Comparison of ENCODE assay signal across 28 cellular contexts in the genomic region with DNA sequence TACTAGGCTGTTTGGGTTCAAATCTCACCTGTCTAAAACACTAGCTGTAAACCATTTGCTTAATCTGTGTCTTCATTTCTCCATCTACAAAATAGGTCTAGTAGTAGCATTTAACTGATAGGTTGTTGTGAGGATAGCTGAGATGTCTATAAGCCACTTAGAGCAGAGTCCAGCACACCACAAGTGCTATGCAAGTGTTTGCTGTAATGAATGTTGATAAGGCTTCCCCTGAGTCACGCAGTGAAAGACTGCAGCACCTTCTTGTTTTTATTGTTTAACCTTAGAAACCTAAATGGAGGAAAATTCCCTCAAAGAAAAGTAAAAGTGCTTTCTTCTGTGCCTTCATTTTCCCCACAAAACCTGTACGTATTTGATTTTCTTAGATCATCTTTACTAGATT. TPM values are rescaled to one million over a fixed set of nuclear protein-coding genes. Genes with fewer than 3 reads are reported as not detected.
"Had no signal": no experiment of that assay in that cellular context is flagged by ENCODE, and none has a peak within 500 bp of the region (broad histone marks: within the 10 kb centered on the region; RNA-seq: fewer than 3 reads in every experiment).

No MANE protein-coding gene starts in this region.

- H3K4me1 ChIP-seq: colonic mucosa, esophagus muscularis mucosa, gastrocnemius medialis, lower lobe of right lung, right lobe of liver, upper lobe of left lung had no signal

- H3K4me2 ChIP-seq: smooth muscle cell had no signal

- H3K9me3 ChIP-seq: colonic mucosa, esophagus muscularis mucosa, gastrocnemius medialis, lower lobe of right lung, right lobe of liver, thoracic aorta, upper lobe of left lung had no signal

- DNase-seq: activated CD4-positive, alpha-beta memory T cell treated with anti-CD3 and anti-CD28 coated beads, Interleukin-2, amount 10 ng/mL, durations not matched to agents 7 days and 5 days; activated CD4-positive, alpha-beta T cell treated with anti-CD3 and anti-CD28 coated beads, Interleukin-2, amount 10 ng/mL, durations not matched to agents 24 days and 14 days; activated CD4-positive, CD25-positive, alpha-beta regulatory T cell; activated CD8-positive, alpha-beta memory T cell treated with anti-CD3 and anti-CD28 coated beads, Interleukin-2, amount 10 ng/mL, durations not matched to agents 7 days and 5 days; activated gamma-delta T cell; activated naive CD4-positive, alpha-beta T cell treated with anti-CD3 and anti-CD28 coated beads, Interleukin-2, amount 50 U/mL, for 16 hours; activated naive CD8-positive, alpha-beta T cell treated with anti-CD3 and anti-CD28 coated beads, Interleukin-2, amount 50 U/mL, for 24 hours; activated T-cell treated with anti-CD3 and anti-CD28 coated beads for 4 hours; anterior cingulate cortex; colonic mucosa; gastrocnemius medialis; hypothalamus; islet precursor cell; left cardiac atrium; lower lobe of right lung; naive thymus-derived CD4-positive, alpha-beta T cell; occipital lobe; posterior cingulate gyrus; right lobe of liver; stimulated activated CD4-positive, alpha-beta T cell treated with anti-CD3 and anti-CD28 coated beads, Interleukin-15, amount 100 ng/mL, for 24 hours; stimulated activated naive B cell treated with anti-CD40 and anti-IgM and Interleukin-4, amounts not matched to agents 10 μg/mL and 1 μg/mL and 100 μg/mL, for 72 hours; SW 1271; T-helper 17 cell; upper lobe of left lung had no signal

- H3K27me3 ChIP-seq: colonic mucosa, esophagus muscularis mucosa, gastrocnemius medialis, right lobe of liver, upper lobe of left lung had no signal

- H3K36me3 ChIP-seq: colonic mucosa had no signal

- H3K4me3 ChIP-seq: colonic mucosa, esophagus muscularis mucosa, gastrocnemius medialis, lower lobe of right lung, right lobe of liver, smooth muscle cell, thoracic aorta, upper lobe of left lung had no signal

- H3K27ac ChIP-seq: colonic mucosa, esophagus muscularis mucosa, lower lobe of right lung, right lobe of liver, thoracic aorta, upper lobe of left lung had no signal

- ATAC-seq: activated CD8-positive, alpha-beta memory T cell treated with anti-CD3 and anti-CD28 coated beads, Interleukin-2, amount 10 ng/mL, durations not matched to agents 7 days and 5 days; activated naive CD8-positive, alpha-beta T cell treated with anti-CD3 and anti-CD28 coated beads, Interleukin-2, amount 50 U/mL, for 24 hours; gastrocnemius medialis; naive thymus-derived CD4-positive, alpha-beta T cell; right lobe of liver; stimulated activated naive B cell treated with anti-CD40 and anti-IgM and Interleukin-4, amounts not matched to agents 10 μg/mL and 1 μg/mL and 100 μg/mL, for 72 hours; T-helper 17 cell had no signal

RNA-seq across cellular contexts. Expression of a gene that starts 40.8 kb away (rescaled TPM):
- total RNA-seq: activated CD4-positive, alpha-beta memory T cell treated with anti-CD3 and anti-CD28 coated beads, Interleukin-2, amount 10 ng/mL, durations not matched to agents 7 days and 5 days; activated CD4-positive, alpha-beta T cell treated with anti-CD3 and anti-CD28 coated beads, Interleukin-2, amount 10 ng/mL, durations not matched to agents 24 days and 14 days; esophagus muscularis mucosa; left cardiac atrium; lower lobe of right lung; mesenteric fat pad; naive thymus-derived CD4-positive, alpha-beta T cell; occipital lobe; T-helper 17 cell; thoracic aorta; upper lobe of left lung had no signal
